ENCODE assay signal across 14 cellular contexts in genomic region chr19:15640294-15640903, GRCh38. TPM values are rescaled to one million over a fixed set of nuclear protein-coding genes. Genes with fewer than 3 reads are reported as not detected.
DNase-seq lines count a peak whose midpoint lies in the region; ATAC-seq and TF ChIP-seq lines count a peak whose summit lies in the region.
"Had no signal": no experiment of that assay in that cellular context is flagged by ENCODE, and none has a peak within 500 bp of the region (broad histone marks: within the 10 kb centered on the region; RNA-seq: fewer than 3 reads in every experiment).

CYP4F3 (plus strand) TSS chr19:15640897; CDS start chr19:15641416, 519 bp downstream.

- TF ChIP-seq POLR2A in gastrocnemius medialis (IDR thresholded peaks at IDR 0.05), result no peak

- H3K36me3 ChIP-seq in left ventricle myocardium inferior (no peaks in the 10 kb centered on the region), gastrocnemius medialis (no peaks in the 10 kb centered on the region)

- ATAC-seq in HG02763 (IDR thresholded peaks at IDR 0.05; ENCODE audit: unreplicated experiment) (no peak), gastrocnemius medialis (no peak)

- intact Hi-C loops in left ventricle myocardium inferior (cut with micrococcal nuclease), result no loop called here
- intact Hi-C loops in gastrocnemius medialis (cut with DNase I; ENCODE audit: low total_unique reads), result no loop called here

- H3K9me3 ChIP-seq in left ventricle myocardium inferior (replicated peaks) (no peaks in the 10 kb centered on the region), gastrocnemius medialis (no peaks in the 10 kb centered on the region)

- H3K27ac ChIP-seq in left ventricle myocardium inferior (replicated peaks) (no peak within 1 kb of the TSS), gastrocnemius medialis (no peak within 1 kb of the TSS)
- H3K27ac ChIP-seq: 22Rv1 had no signal

- H3K4me1 ChIP-seq in left ventricle myocardium inferior (no peaks in the 10 kb centered on the region), gastrocnemius medialis (no peaks in the 10 kb centered on the region)

- in situ Hi-C loops in gastrocnemius medialis (cut with MboI; ENCODE audit: low sequenced_read_pairs in 4 of 4), result no loop called here

- H3K27me3 ChIP-seq in left ventricle myocardium inferior (ENCODE audit: low read depth), result peaks cover 12% of the 10 kb centered on the region
- no peaks in the 10 kb centered on the region for H3K27me3 ChIP-seq in gastrocnemius medialis

- H3K4me3 ChIP-seq in left ventricle myocardium inferior (no peak within 1 kb of the TSS), gastrocnemius medialis (no peak within 1 kb of the TSS)

- DNase-seq in DMS 273 (lab: John Stamatoyannopoulos, UW; ENCODE audit: unreplicated experiment) (peak; percentile 57), DMS 273 treated with DMSO at 0.1 percent for 48 hours (lab: John Stamatoyannopoulos, UW) (no peak), RPMI8226 (peak; percentile 78), left ventricle myocardium inferior (peak; percentile 74), superior temporal gyrus (ENCODE audit: extremely low spot score) (peak; percentile 22), NCI-H2227 (lab: John Stamatoyannopoulos, UW; ENCODE audit: unreplicated experiment) (no peak), gastrocnemius medialis (no peak)
- DNase-seq: activated CD4-positive, alpha-beta T cell treated with anti-CD3 and anti-CD28 coated beads, Interleukin-2, amount 10 ng/mL, durations not matched to agents 24 days and 14 days; NCI-H1694; stimulated activated CD4-positive, alpha-beta T cell treated with anti-CD3 and anti-CD28 coated beads, Interleukin-2, amount 100 ng/mL, for 48 hours had no signal

- TF ChIP-seq CTCF in left ventricle myocardium inferior (IDR thresholded peaks at IDR 0.05; ENCODE audit: borderline replicate concordance) (no peak), gastrocnemius medialis (IDR thresholded peaks at IDR 0.05 in 4 of 5, conservative IDR thresholded peaks at IDR 0.05 in 1 of 5) (no peak)

RNA-seq across cellular contexts. Expression of gene CYP4F3, which starts in this region (rescaled TPM):
- total RNA-seq in left ventricle myocardium inferior (not detected), gastrocnemius medialis (under 1 TPM in 3 of 4 donors, not detected in 1; 0.05 to 0.93 (median 0.68) TPM)
- total RNA-seq: activated CD4-positive, alpha-beta T cell treated with anti-CD3 and anti-CD28 coated beads, Interleukin-2, amount 10 ng/mL, durations not matched to agents 24 days and 14 days; chondrocyte; lung microvascular endothelial cell had no signal

Comparison
In these comparisons a context has a peak if more than half of its experiments do, and no peak if none do; other contexts are left out.
1. DNase-seq: peak in DMS 273 (single experiment), RPMI8226 (single experiment) and superior temporal gyrus (single experiment); none in DMS 273 treated with DMSO at 0.1 percent for 48 hours (single experiment), NCI-H2227 (single experiment) and gastrocnemius medialis (0 of 2).
2. Peak in DNase-seq in left ventricle myocardium inferior; RNA of the gene not detected or under 1 TPM.